ENCODE assay signal across 1 cellular context in genomic region chr5:77030097-77031071, GRCh38.
TF ChIP-seq lines count a peak whose summit lies in the region.

Gene AGGF1 (plus strand): TSS chr5:77030404. CDS start chr5:77030767, 363 bp downstream.

TF ChIP-seq in HepG2, 621 proteins besides CTCF, POLR2A, EP300 and RAD21 (continued from another document and continues in another):
- TF ChIP-seq ZNF597 (CRISPR knock-in tag; IDR thresholded peaks at IDR 0.05): no peak
- peak; percentile 16; the same call in 1 of the 2 replicates for TF ChIP-seq ZNF253 (CRISPR knock-in tag; IDR thresholded peaks at IDR 0.05; ENCODE audit: borderline replicate concordance)
- TF ChIP-seq ZMYM2 (CRISPR knock-in tag; IDR thresholded peaks at IDR 0.05): no peak
- TF ChIP-seq RCOR2 (CRISPR knock-in tag; IDR thresholded peaks at IDR 0.05): no peak
- peak; percentile 90 for TF ChIP-seq SAP130 (CRISPR knock-in tag; IDR thresholded peaks at IDR 0.05; ENCODE audit: low read depth)
- no peak for TF ChIP-seq ATF7 (IDR thresholded peaks at IDR 0.05)
- TF ChIP-seq ATF7 (CRISPR knock-in tag; IDR thresholded peaks at IDR 0.05): no peak
- TF ChIP-seq ZNF17 (CRISPR knock-in tag; IDR thresholded peaks at IDR 0.05): no peak
- TF ChIP-seq JARID2 (CRISPR knock-in tag; IDR thresholded peaks at IDR 0.05; ENCODE audit: insufficient replicate concordance): no peak
- no peak for TF ChIP-seq PATZ1 (CRISPR knock-in tag; IDR thresholded peaks at IDR 0.05)
- TF ChIP-seq ERF (CRISPR knock-in tag; IDR thresholded peaks at IDR 0.05): peak; percentile 87
- TF ChIP-seq CENPBD1 (CRISPR knock-in tag; IDR thresholded peaks at IDR 0.05; ENCODE audit: borderline replicate concordance, low read depth): no peak
- TF ChIP-seq PRMT3 (CRISPR knock-in tag; IDR thresholded peaks at IDR 0.05; ENCODE audit: borderline replicate concordance, low read depth): 0 out of 2 replicates have a peak, but pooled peaks have one; percentile 57
- TF ChIP-seq ZNF20 (CRISPR knock-in tag; IDR thresholded peaks at IDR 0.05): no peak
- TF ChIP-seq CEBPZ (IDR thresholded peaks at IDR 0.05; ENCODE audit: low read length): no peak
- TF ChIP-seq ZNF263 (CRISPR knock-in tag; IDR thresholded peaks at IDR 0.05): peak; percentile 66
- TF ChIP-seq KLF11 (CRISPR knock-in tag; IDR thresholded peaks at IDR 0.05): no peak
- TF ChIP-seq LCORL (IDR thresholded peaks at IDR 0.05): no peak
- no peak; the same call in 1 of the 2 replicates for TF ChIP-seq LCORL (CRISPR knock-in tag; IDR thresholded peaks at IDR 0.05)
- TF ChIP-seq FOXC1 (CRISPR knock-in tag; IDR thresholded peaks at IDR 0.05; ENCODE audit: borderline replicate concordance): peak; percentile 78; the same call in 1 of the 2 replicates
- TF ChIP-seq ZNF414 (CRISPR knock-in tag; IDR thresholded peaks at IDR 0.05): no peak; the same call in 1 of the 2 replicates
- 0 out of 2 replicates have a peak, but pooled peaks have one; percentile 8 for TF ChIP-seq CHD2 (IDR thresholded peaks at IDR 0.05; ENCODE audit: low read depth, low read length)
- TF ChIP-seq ZNF639 (CRISPR knock-in tag; conservative IDR thresholded peaks at IDR 0.05): 0 out of 2 replicates have a peak, but pooled peaks have one; percentile 28
- TF ChIP-seq SOX5 (CRISPR knock-in tag; IDR thresholded peaks at IDR 0.05; ENCODE audit: borderline replicate concordance): peak; percentile 59
- no peak for TF ChIP-seq ZNF549 (CRISPR knock-in tag; IDR thresholded peaks at IDR 0.05)
- peak; percentile 65; the same call in 1 of the 2 replicates for TF ChIP-seq ZIK1 (CRISPR knock-in tag; IDR thresholded peaks at IDR 0.05; ENCODE audit: borderline replicate concordance, low read depth)
- peak; percentile 55; the same call in 1 of the 2 replicates for TF ChIP-seq ZNF274 (CRISPR knock-in tag; IDR thresholded peaks at IDR 0.05)
- no peak for TF ChIP-seq SUZ12 (IDR thresholded peaks at IDR 0.05; ENCODE audit: low read depth, low read length)
- TF ChIP-seq TRAFD1 (CRISPR knock-in tag; IDR thresholded peaks at IDR 0.05; ENCODE audit: borderline replicate concordance): no peak
- no peak for TF ChIP-seq KDM1A (CRISPR knock-in tag; IDR thresholded peaks at IDR 0.05)
- peak; percentile 91; the same call in 1 of the 2 replicates for TF ChIP-seq ZNF34 (CRISPR knock-in tag; IDR thresholded peaks at IDR 0.05; ENCODE audit: borderline replicate concordance)
- peak; percentile 93 for TF ChIP-seq ELF1 (CRISPR knock-in tag; IDR thresholded peaks at IDR 0.05)
- TF ChIP-seq POLR2AphosphoS2 (IDR thresholded peaks at IDR 0.05; ENCODE audit: low read depth, low read length): no peak
- no peak for TF ChIP-seq ZNF18 (CRISPR knock-in tag; IDR thresholded peaks at IDR 0.05; ENCODE audit: insufficient replicate concordance)
- TF ChIP-seq XBP1 (CRISPR knock-in tag; IDR thresholded peaks at IDR 0.05): no peak
- 0 out of 2 replicates have a peak, but pooled peaks have one; percentile 39 for TF ChIP-seq NR1H2 (CRISPR knock-in tag; IDR thresholded peaks at IDR 0.05; ENCODE audit: borderline replicate concordance, low read depth)
- no peak for TF ChIP-seq SMC3 (IDR thresholded peaks at IDR 0.05; ENCODE audit: low read length)
- TF ChIP-seq ZNF562 (CRISPR knock-in tag; IDR thresholded peaks at IDR 0.05; ENCODE audit: borderline replicate concordance): no peak
- no peak for TF ChIP-seq NAIF1 (CRISPR knock-in tag; IDR thresholded peaks at IDR 0.05; ENCODE audit: borderline replicate concordance)
- no peak for TF ChIP-seq ZNF569 (CRISPR knock-in tag; IDR thresholded peaks at IDR 0.05; ENCODE audit: borderline replicate concordance)
- 0 out of 2 replicates have a peak, but pooled peaks have one; percentile 56 for TF ChIP-seq ZNF292 (CRISPR knock-in tag; IDR thresholded peaks at IDR 0.05; ENCODE audit: borderline replicate concordance, low read depth)
- TF ChIP-seq HDAC1 (CRISPR knock-in tag; IDR thresholded peaks at IDR 0.05): peak; percentile 84
- peak; percentile 69; the same call in 1 of the 2 replicates for TF ChIP-seq ZNF556 (CRISPR knock-in tag; IDR thresholded peaks at IDR 0.05; ENCODE audit: borderline replicate concordance)
- TF ChIP-seq SP140L (CRISPR knock-in tag; IDR thresholded peaks at IDR 0.05; ENCODE audit: borderline replicate concordance): no peak
- TF ChIP-seq ZNF788 (CRISPR knock-in tag; IDR thresholded peaks at IDR 0.05; ENCODE audit: borderline replicate concordance): peak; percentile 80
- TF ChIP-seq GFI1 (CRISPR knock-in tag; IDR thresholded peaks at IDR 0.05; ENCODE audit: borderline replicate concordance): peak; percentile 59; the same call in 1 of the 2 replicates
- peak; percentile 27; the same call in 1 of the 2 replicates for TF ChIP-seq ZFP82 (CRISPR knock-in tag; IDR thresholded peaks at IDR 0.05; ENCODE audit: borderline replicate concordance)
- peak; percentile 97 for TF ChIP-seq ZNF687 (CRISPR knock-in tag; IDR thresholded peaks at IDR 0.05)
- TF ChIP-seq ZNF256 (CRISPR knock-in tag; conservative IDR thresholded peaks at IDR 0.05): 0 out of 2 replicates have a peak, but pooled peaks have one; percentile 26
- TF ChIP-seq ZNF205 (CRISPR knock-in tag; IDR thresholded peaks at IDR 0.05): no peak
- TF ChIP-seq PHB2 (IDR thresholded peaks at IDR 0.05; ENCODE audit: partially characterized antibody): no peak
- TF ChIP-seq U2AF2 (IDR thresholded peaks at IDR 0.05; ENCODE audit: low read depth, low read length): no peak
- peak in 1 of 2 experiments; percentile 64; a peak in 2 of 4 replicates for TF ChIP-seq KLF16 (CRISPR knock-in tag; IDR thresholded peaks at IDR 0.05)
- TF ChIP-seq PITX1 (CRISPR knock-in tag; IDR thresholded peaks at IDR 0.05): peak; percentile 48; the same call in 1 of the 2 replicates
